Comparison of ENCODE assay signal across 13 cellular contexts in genomic region chr3:125024817-125025216, GRCh38. TPM values are rescaled to one million over a fixed set of nuclear protein-coding genes. Genes with fewer than 3 reads are reported as not detected.
DNase-seq lines count a peak whose midpoint lies in the region; ATAC-seq, FAIRE-seq and TF ChIP-seq lines count a peak whose summit lies in the region.
"Had no signal": no experiment of that assay in that cellular context is flagged by ENCODE, and none has a peak within 500 bp of the region (broad histone marks: within the 10 kb centered on the region; RNA-seq: fewer than 3 reads in every experiment).

No MANE protein-coding gene starts in this region.

- DNase-seq in NCI-H1417 (lab: John Stamatoyannopoulos, UW) (peak in 2 of 3 experiments; percentile 22 to 37), NCI-H1417 treated with DMSO at 0.1 percent for 48 hours (lab: John Stamatoyannopoulos, UW) (no peak), bronchial epithelial cell (ENCODE audit: low read depth) (peak; percentile 38), left lung (no peak), spleen (no peak), cerebellar nuclear complex (lab: John Stamatoyannopoulos, UW) (no peak)
- DNase-seq in stimulated activated CD4-positive, alpha-beta T cell treated with anti-CD3 and anti-CD28 coated beads, Interleukin-15, amount 100 ng/mL, for 24 hours = no peak
- DNase-seq: 8988T; activated CD4-positive, CD25-positive, alpha-beta regulatory T cell; H9; MM.1S had no signal

- H3K36me3 ChIP-seq in bronchial epithelial cell (ENCODE audit: control insufficient read depth, insufficient read depth, low read length) = peaks cover 17% of the 10 kb centered on the region
- peaks cover 4 to 41% of the 10 kb centered on the region in 2 donors for H3K36me3 ChIP-seq in left lung
- peaks cover 0 to 71% (median 40%) of the 10 kb centered on the region in 6 donors for H3K36me3 ChIP-seq in spleen

- H3K4me3 ChIP-seq in bronchial epithelial cell (ENCODE audit: low read depth, low read length) (no peak overlapping the region), left lung (no peak overlapping the region), spleen (no peak overlapping the region)

- peak; percentile 70 for ATAC-seq in left lung
- ATAC-seq in GM21528 (IDR thresholded peaks at IDR 0.05; ENCODE audit: low FRiP score, unreplicated experiment) = no peak

- TF ChIP-seq POLR2A in spleen (IDR thresholded peaks at IDR 0.05) = no peak

- H3K27ac ChIP-seq in left lung (peak overlapping the region; percentile 21 to 53), spleen (peak overlapping the region in 6 of 8 donors; percentile 43 to 78 (median 69))

- no peaks in the 10 kb centered on the region for H3K9me3 ChIP-seq in left lung
- H3K9me3 ChIP-seq in spleen = no peaks in the 10 kb centered on the region

- peaks cover 13 to 27% of the 10 kb centered on the region in 2 donors for H3K4me1 ChIP-seq in left lung
- peaks cover 0 to 46% (median 34%) of the 10 kb centered on the region in 6 donors for H3K4me1 ChIP-seq in spleen

- H3K27me3 ChIP-seq in bronchial epithelial cell (ENCODE audit: control insufficient read depth, insufficient read depth, low read length) (no peaks in the 10 kb centered on the region), left lung (no peaks in the 10 kb centered on the region), spleen (replicated peaks in 1 of 7) (no peaks in the 10 kb centered on the region)

- no peak for FAIRE-seq in bronchial epithelial cell (lab: Jason Lieb, UNC)
- FAIRE-seq: RCC 7860 had no signal

- WGBS in spleen, 5 donors = 68 to 81% (median 74%) methylated on average over 5 of the region's 5 CpGs

- intact Hi-C loops in left lung (cut with DNase I) (no loop called here), spleen (cut with DNase I; ENCODE audit: low total_unique reads) (no loop called here)

- no peak for TF ChIP-seq CTCF in bronchial epithelial cell (IDR thresholded peaks at IDR 0.05; ENCODE audit: insufficient read depth, low read length, severe bottlenecking)
- no peak for TF ChIP-seq CTCF in left lung (IDR thresholded peaks at IDR 0.05)
- TF ChIP-seq CTCF in spleen (IDR thresholded peaks at IDR 0.05 in 8 of 11, conservative IDR thresholded peaks at IDR 0.05 in 3 of 11) = no peak

RNA-seq across cellular contexts. Expression of gene HEG1, which starts 31.0 kb away (rescaled TPM):
- 2.0 and 7.1 TPM in 2 replicates for total RNA-seq in bronchial epithelial cell
- total RNA-seq in left lung = 100 to 1,000 TPM; 107 to 132 TPM
- 10 to 100 TPM; 52.1 to 87.9 (median 74.4) TPM for total RNA-seq in spleen
- 1 to 10 TPM; 3.1 to 6.3 (median 3.4) TPM for polyA plus RNA-seq in spleen

Comparison
In these comparisons a context has a peak if more than half of its experiments do, and no peak if none do; other contexts are left out.
1. DNase-seq: peak in NCI-H1417 (2 of 3) and bronchial epithelial cell (single experiment); none in NCI-H1417 treated with DMSO at 0.1 percent for 48 hours (single experiment), left lung (0 of 2), spleen (single experiment), stimulated activated CD4-positive, alpha-beta T cell treated with anti-CD3 and anti-CD28 coated beads, Interleukin-15, amount 100 ng/mL, for 24 hours (single experiment) and cerebellar nuclear complex (0 of 2).